ENCODE assay signal across 8 cellular contexts in the genomic region with DNA sequence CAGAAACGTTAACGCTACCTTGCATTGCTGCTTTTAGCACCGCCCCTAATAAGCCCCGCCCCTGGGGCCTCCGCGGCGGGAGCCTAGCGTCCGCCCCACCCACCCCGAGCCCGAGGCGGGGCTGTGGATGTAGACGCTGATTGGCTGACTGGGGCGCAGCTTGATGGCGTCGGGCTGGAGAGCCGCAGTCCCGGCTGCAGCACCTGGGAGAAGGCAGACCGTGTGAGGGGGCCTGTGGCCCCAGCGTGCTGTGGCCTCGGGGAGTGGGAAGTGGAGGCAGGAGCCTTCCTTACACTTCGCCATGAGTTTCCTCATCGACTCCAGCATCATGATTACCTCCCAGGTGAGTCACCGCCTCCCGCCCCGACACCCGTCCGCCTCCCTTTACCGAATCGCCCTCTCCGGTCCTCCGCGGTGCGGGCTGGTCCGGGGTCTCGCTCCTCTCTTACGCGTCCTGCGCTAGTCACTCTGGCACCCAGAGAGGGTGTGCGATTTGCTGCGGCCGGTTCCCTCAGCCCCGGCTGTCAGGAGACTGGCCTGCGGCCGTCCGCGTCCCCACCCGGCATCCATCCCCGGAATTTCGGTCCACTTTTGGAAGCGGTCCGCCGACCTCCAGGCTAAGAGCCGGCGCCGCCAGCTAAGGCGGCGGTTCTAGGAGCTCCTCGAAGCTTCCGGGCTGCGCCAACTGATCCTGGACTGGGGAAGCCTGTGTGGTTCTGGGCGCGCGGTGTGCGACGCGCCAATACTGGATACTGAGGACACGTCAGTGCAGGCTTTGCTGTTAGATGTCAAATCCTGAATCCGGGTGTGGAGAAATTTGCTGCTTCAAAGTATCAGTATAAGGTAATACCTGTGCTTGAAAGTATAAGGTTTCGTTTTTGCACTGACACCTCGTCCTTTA. TPM values are rescaled to one million over a fixed set of nuclear protein-coding genes. Genes with fewer than 3 reads are reported as not detected.
DNase-seq lines count a peak whose midpoint lies in the region; ATAC-seq and TF ChIP-seq lines count a peak whose summit lies in the region.
"Not testable (repeated sequence)": the region's sequence is repeated elsewhere in the genome, so short reads cannot be mapped to it uniquely, and the experiment has no call there.

A gene (plus strand): TSS at position 156 of the 901 bp plus-strand sequence. CDS start 146 bp downstream, at position 302.

- H3K27me3 ChIP-seq in thymus (ENCODE audit: control insufficient read depth, insufficient read depth), result not testable (repeated sequence)

- TF ChIP-seq CTCF in osteocyte (IDR thresholded peaks at IDR 0.05), result not testable (repeated sequence)

- under 1% methylated on average over 54 of the region's 71 CpGs for WGBS in thymus

- not testable (repeated sequence) for H3K36me3 Mint-ChIP-seq in activated naive CD8-positive, alpha-beta T cell; osteocyte (ENCODE audit: unreplicated experiment)

- not testable (repeated sequence) for H3K36me3 ChIP-seq in thymus (ENCODE audit: control insufficient read depth, insufficient read depth)

- peak within 1 kb of the TSS; percentile 88 for H3K27ac ChIP-seq in thymus (ENCODE audit: low read depth)

- H3K9me3 Mint-ChIP-seq in activated naive CD8-positive, alpha-beta T cell (ENCODE audit: low read depth); osteocyte (ENCODE audit: unreplicated experiment): not testable (repeated sequence)

- DNase-seq in NCI-H1092 treated with DMSO at 0.1 percent for 48 hours (lab: John Stamatoyannopoulos, UW) (peak; percentile 92), SKM-1 treated with dmso at 0.1 percent for 144 hours (lab: John Stamatoyannopoulos, UW; ENCODE audit: unreplicated experiment) (peak; percentile 93), head of caudate nucleus (peak; percentile 91 to 99 (median 96)), osteocyte (ENCODE audit: extremely low spot score, unreplicated experiment) (peak; percentile 97)

- peak within 1 kb of the TSS; percentile 90 for H3K4me3 Mint-ChIP-seq in activated naive CD8-positive, alpha-beta T cell
- peak within 1 kb of the TSS; percentile 91 for H3K4me3 Mint-ChIP-seq in osteocyte (ENCODE audit: unreplicated experiment)

- peak; percentile 97 for ATAC-seq in HG02610 (IDR thresholded peaks at IDR 0.05; ENCODE audit: unreplicated experiment)

- peak within 1 kb of the TSS; percentile 77 for H3K27ac Mint-ChIP-seq in activated naive CD8-positive, alpha-beta T cell
- peak within 1 kb of the TSS; percentile 87 for H3K27ac Mint-ChIP-seq in osteocyte (ENCODE audit: unreplicated experiment)

- intact Hi-C loops in head of caudate nucleus (cut with DNase I), result not testable (repeated sequence)

- not testable (repeated sequence) for H3K9me3 ChIP-seq in thymus (ENCODE audit: control insufficient read depth)

- H3K4me1 Mint-ChIP-seq in activated naive CD8-positive, alpha-beta T cell (ENCODE audit: low read depth), result peaks cover 23% of the 10 kb centered on the region
- H3K4me1 Mint-ChIP-seq in osteocyte (ENCODE audit: unreplicated experiment), result not testable (repeated sequence)

- H3K4me3 ChIP-seq in GM08714 (ENCODE audit: low read length) (peak within 1 kb of the TSS; percentile 96), thymus (ENCODE audit: low read length) (peak within 1 kb of the TSS; percentile 66)

- H3K27me3 Mint-ChIP-seq in activated naive CD8-positive, alpha-beta T cell; osteocyte (ENCODE audit: unreplicated experiment): not testable (repeated sequence)

- not testable (repeated sequence) for H3K4me1 ChIP-seq in thymus (ENCODE audit: control insufficient read depth, insufficient read depth, low read length)

RNA-seq across cellular contexts. Expression of the gene that starts here (rescaled TPM):
- 22.9 and 24.4 TPM in 2 replicates for total RNA-seq in osteocyte
- polyA plus RNA-seq in thymus, result 21.3 TPM

Comparison
In these comparisons a context has a peak if more than half of its experiments do, and no peak if none do; other contexts are left out.
1. Peak in every context shown above with its lines: DNase-seq, ATAC-seq, H3K4me3 ChIP-seq and H3K27ac ChIP-seq.